Comparison of ENCODE assay signal across 18 cellular contexts in the genomic region with DNA sequence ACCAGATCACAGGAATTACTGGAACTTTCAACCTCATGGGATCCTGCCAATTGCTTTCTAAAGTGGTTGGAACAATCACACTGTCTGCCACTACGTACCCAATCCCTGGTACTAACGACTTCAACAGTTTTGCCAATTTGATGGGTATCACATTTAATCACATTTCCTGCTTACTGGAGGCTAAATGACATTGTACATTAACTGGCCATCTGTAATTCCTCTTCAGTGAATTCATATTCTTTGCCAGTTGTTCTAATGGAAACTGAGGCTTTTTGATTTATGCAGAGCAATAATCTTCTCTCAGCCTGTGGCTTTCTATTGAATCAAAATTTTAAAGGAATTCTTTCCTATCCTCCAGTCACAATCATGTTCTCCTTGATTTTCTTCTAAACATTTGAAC. TPM values are rescaled to one million over a fixed set of nuclear protein-coding genes. Genes with fewer than 3 reads are reported as not detected.
DNase-seq lines count a peak whose midpoint lies in the region; ATAC-seq and TF ChIP-seq lines count a peak whose summit lies in the region.
"Had no signal": no experiment of that assay in that cellular context is flagged by ENCODE, and none has a peak within 500 bp of the region (broad histone marks: within the 10 kb centered on the region; RNA-seq: fewer than 3 reads in every experiment).

No MANE protein-coding gene starts in this region.

- H3K36me3 Mint-ChIP-seq in activated CD8-positive, alpha-beta memory T cell treated with anti-CD3 and anti-CD28 coated beads, Interleukin-2, amount 10 ng/mL, durations not matched to agents 7 days and 5 days, result peaks cover 55% of the 10 kb centered on the region
- H3K36me3 Mint-ChIP-seq in CD4-positive, alpha-beta T cell (ENCODE audit: low read depth), result peaks cover 96% of the 10 kb centered on the region

- H3K27me3 ChIP-seq in CD4-positive, alpha-beta T cell (ENCODE audit: control insufficient read depth, insufficient read depth, low read length), result no peaks in the 10 kb centered on the region
- H3K27me3 ChIP-seq: BLaER1 had no signal

- intact Hi-C loops in CD4-positive, alpha-beta T cell (cut with DNase I, micrococcal nuclease), result no loop called here
- intact Hi-C loops in lower leg skin (cut with DNase I; ENCODE audit: low total_unique reads), result no loop called here

- CTCF ChIA-PET in activated CD8-positive, alpha-beta memory T cell treated with anti-CD3 and anti-CD28 coated beads, Interleukin-2, amount 10 ng/mL, durations not matched to agents 7 days and 5 days (lab: Charles Lee), result no interaction called here
- CTCF ChIA-PET in CD4-positive, alpha-beta T cell (lab: Charles Lee), result no interaction called here

- no peak for ATAC-seq in activated CD8-positive, alpha-beta memory T cell treated with anti-CD3 and anti-CD28 coated beads, Interleukin-2, amount 10 ng/mL, durations not matched to agents 7 days and 5 days
- ATAC-seq in CD4-positive, alpha-beta T cell (ENCODE audit: poor library complexity), result no peak
- ATAC-seq in SK-N-SH treated with all-trans-retinoic acid at 6 μM for 48 hours, result peak; percentile 7; the same call in 2 of the 3 replicates
- ATAC-seq in HG03039 (IDR thresholded peaks at IDR 0.05; ENCODE audit: unreplicated experiment), result no peak
- ATAC-seq: A549, K562 had no signal

- no peak overlapping the region for H3K4me3 Mint-ChIP-seq in activated CD8-positive, alpha-beta memory T cell treated with anti-CD3 and anti-CD28 coated beads, Interleukin-2, amount 10 ng/mL, durations not matched to agents 7 days and 5 days
- no peak overlapping the region for H3K4me3 Mint-ChIP-seq in CD4-positive, alpha-beta T cell
- H3K4me3 Mint-ChIP-seq: HFFc6 had no signal

- WGBS in lower leg skin, 2 donors, result 74 to 85% methylated on average over 2 of the region's 2 CpGs

- no peak for TF ChIP-seq POLR2A in lower leg skin (IDR thresholded peaks at IDR 0.05)

- H3K4me3 ChIP-seq in lower leg skin (ENCODE audit: low read depth, poor library complexity, severe bottlenecking), result no peak overlapping the region
- H3K4me3 ChIP-seq: A549, BLaER1, K562 had no signal

- H3K27ac Mint-ChIP-seq in activated CD8-positive, alpha-beta memory T cell treated with anti-CD3 and anti-CD28 coated beads, Interleukin-2, amount 10 ng/mL, durations not matched to agents 7 days and 5 days, result peak overlapping the region; percentile 31
- H3K27ac Mint-ChIP-seq in CD4-positive, alpha-beta T cell, result peak overlapping the region; percentile 15
- H3K27ac Mint-ChIP-seq: HFFc6 had no signal

- no peaks in the 10 kb centered on the region for H3K9me3 ChIP-seq in CD4-positive, alpha-beta T cell (ENCODE audit: control insufficient read depth, low read length)
- H3K9me3 ChIP-seq: A549, BLaER1 had no signal

- H3K27ac ChIP-seq in CD4-positive, alpha-beta T cell (ENCODE audit: low read depth, low read length), result no peak overlapping the region
- H3K27ac ChIP-seq: A549, BLaER1 had no signal

- no peaks in the 10 kb centered on the region for H3K27me3 Mint-ChIP-seq in activated CD8-positive, alpha-beta memory T cell treated with anti-CD3 and anti-CD28 coated beads, Interleukin-2, amount 10 ng/mL, durations not matched to agents 7 days and 5 days
- no peaks in the 10 kb centered on the region for H3K27me3 Mint-ChIP-seq in CD4-positive, alpha-beta T cell

- POLR2A ChIA-PET in CD4-positive, alpha-beta T cell (lab: Charles Lee), result no interaction called here

- no peaks in the 10 kb centered on the region for H3K9me3 Mint-ChIP-seq in activated CD8-positive, alpha-beta memory T cell treated with anti-CD3 and anti-CD28 coated beads, Interleukin-2, amount 10 ng/mL, durations not matched to agents 7 days and 5 days (ENCODE audit: low read depth)
- no peaks in the 10 kb centered on the region for H3K9me3 Mint-ChIP-seq in CD4-positive, alpha-beta T cell
- H3K9me3 Mint-ChIP-seq: HFFc6 had no signal

- no peak for DNase-seq in activated CD8-positive, alpha-beta memory T cell treated with anti-CD3 and anti-CD28 coated beads, Interleukin-2, amount 10 ng/mL, durations not matched to agents 7 days and 5 days
- DNase-seq in activated CD8-positive, alpha-beta memory T cell treated with anti-CD3 and anti-CD28 coated beads, Interleukin-2, amount 50 U/mL, for 4 hours, result no peak
- no peak for DNase-seq in CD4-positive, alpha-beta T cell
- DNase-seq in left kidney (ENCODE audit: low read depth, low spot score) (peak; percentile 4), hippocampal formation (lab: John Stamatoyannopoulos, UW) (no peak), lower leg skin (ENCODE audit: low spot score in 2 of 2) (no peak)
- DNase-seq: DND-41, H7, HFFc6, NCI-H1105 treated with DMSO at 0.1 percent for 48 hours, NCI-H1694, OCI-M1, Right ventricle myocardium superior had no signal

- H3K4me1 Mint-ChIP-seq in activated CD8-positive, alpha-beta memory T cell treated with anti-CD3 and anti-CD28 coated beads, Interleukin-2, amount 10 ng/mL, durations not matched to agents 7 days and 5 days, result peaks cover 9% of the 10 kb centered on the region
- no peaks in the 10 kb centered on the region for H3K4me1 Mint-ChIP-seq in CD4-positive, alpha-beta T cell (ENCODE audit: low read depth)

- no peak for TF ChIP-seq CTCF in CD4-positive, alpha-beta T cell (IDR thresholded peaks at IDR 0.05)
- TF ChIP-seq CTCF in lower leg skin (IDR thresholded peaks at IDR 0.05), result no peak

TF ChIP-seq in SK-N-SH treated with all-trans-retinoic acid at 6 μM for 48 hours, 23 proteins besides CTCF, POLR2A, EP300 and RAD21 (continues in another document):
- TF ChIP-seq, protein P1, sequence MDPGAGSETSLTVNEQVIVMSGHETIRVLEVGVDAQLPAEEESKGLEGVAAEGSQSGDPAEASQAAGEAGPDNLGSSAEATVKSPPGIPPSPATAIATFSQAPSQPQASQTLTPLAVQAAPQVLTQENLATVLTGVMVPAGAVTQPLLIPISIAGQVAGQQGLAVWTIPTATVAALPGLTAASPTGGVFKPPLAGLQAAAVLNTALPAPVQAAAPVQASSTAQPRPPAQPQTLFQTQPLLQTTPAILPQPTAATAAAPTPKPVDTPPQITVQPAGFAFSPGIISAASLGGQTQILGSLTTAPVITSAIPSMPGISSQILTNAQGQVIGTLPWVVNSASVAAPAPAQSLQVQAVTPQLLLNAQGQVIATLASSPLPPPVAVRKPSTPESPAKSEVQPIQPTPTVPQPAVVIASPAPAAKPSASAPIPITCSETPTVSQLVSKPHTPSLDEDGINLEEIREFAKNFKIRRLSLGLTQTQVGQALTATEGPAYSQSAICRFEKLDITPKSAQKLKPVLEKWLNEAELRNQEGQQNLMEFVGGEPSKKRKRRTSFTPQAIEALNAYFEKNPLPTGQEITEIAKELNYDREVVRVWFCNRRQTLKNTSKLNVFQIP (CRISPR knock-in tag; IDR thresholded peaks at IDR 0.05; ENCODE audit: borderline replicate concordance, low read depth), result no peak
- TF ChIP-seq BACH2 (CRISPR knock-in tag; IDR thresholded peaks at IDR 0.05; ENCODE audit: borderline replicate concordance) (no peak), ARNTL (CRISPR knock-in tag; IDR thresholded peaks at IDR 0.05; ENCODE audit: borderline replicate concordance, low read depth) (no peak), ZNF8 (CRISPR knock-in tag; IDR thresholded peaks at IDR 0.05) (no peak), TOX (CRISPR knock-in tag; IDR thresholded peaks at IDR 0.05; ENCODE audit: borderline replicate concordance) (no peak), ZNF565 (CRISPR knock-in tag; conservative IDR thresholded peaks at IDR 0.05; ENCODE audit: low read depth) (no peak), GLIS3 (CRISPR knock-in tag; IDR thresholded peaks at IDR 0.05) (peak; percentile 93; the same call in 1 of the 2 replicates), TCF4 (CRISPR knock-in tag; IDR thresholded peaks at IDR 0.05; ENCODE audit: borderline replicate concordance) (peak; percentile 92), ZC3H10 (CRISPR knock-in tag; IDR thresholded peaks at IDR 0.05) (no peak), ISL1 (CRISPR knock-in tag; IDR thresholded peaks at IDR 0.05) (peak; percentile 99), ZFP30 (CRISPR knock-in tag; IDR thresholded peaks at IDR 0.05) (no peak), PPARA (CRISPR knock-in tag; IDR thresholded peaks at IDR 0.05; ENCODE audit: borderline replicate concordance) (no peak), RARB (CRISPR knock-in tag; IDR thresholded peaks at IDR 0.05) (no peak), CSDC2 (CRISPR knock-in tag; IDR thresholded peaks at IDR 0.05) (peak; percentile 75)
- TF ChIP-seq, protein P2, sequence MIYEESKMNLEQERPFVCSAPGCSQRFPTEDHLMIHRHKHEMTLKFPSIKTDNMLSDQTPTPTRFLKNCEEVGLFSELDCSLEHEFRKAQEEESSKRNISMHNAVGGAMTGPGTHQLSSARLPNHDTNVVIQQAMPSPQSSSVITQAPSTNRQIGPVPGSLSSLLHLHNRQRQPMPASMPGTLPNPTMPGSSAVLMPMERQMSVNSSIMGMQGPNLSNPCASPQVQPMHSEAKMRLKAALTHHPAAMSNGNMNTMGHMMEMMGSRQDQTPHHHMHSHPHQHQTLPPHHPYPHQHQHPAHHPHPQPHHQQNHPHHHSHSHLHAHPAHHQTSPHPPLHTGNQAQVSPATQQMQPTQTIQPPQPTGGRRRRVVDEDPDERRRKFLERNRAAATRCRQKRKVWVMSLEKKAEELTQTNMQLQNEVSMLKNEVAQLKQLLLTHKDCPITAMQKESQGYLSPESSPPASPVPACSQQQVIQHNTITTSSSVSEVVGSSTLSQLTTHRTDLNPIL (CRISPR knock-in tag; IDR thresholded peaks at IDR 0.05; ENCODE audit: low read depth), result peak; percentile 58; the same call in 1 of the 2 replicates
- TF ChIP-seq, protein P3, sequence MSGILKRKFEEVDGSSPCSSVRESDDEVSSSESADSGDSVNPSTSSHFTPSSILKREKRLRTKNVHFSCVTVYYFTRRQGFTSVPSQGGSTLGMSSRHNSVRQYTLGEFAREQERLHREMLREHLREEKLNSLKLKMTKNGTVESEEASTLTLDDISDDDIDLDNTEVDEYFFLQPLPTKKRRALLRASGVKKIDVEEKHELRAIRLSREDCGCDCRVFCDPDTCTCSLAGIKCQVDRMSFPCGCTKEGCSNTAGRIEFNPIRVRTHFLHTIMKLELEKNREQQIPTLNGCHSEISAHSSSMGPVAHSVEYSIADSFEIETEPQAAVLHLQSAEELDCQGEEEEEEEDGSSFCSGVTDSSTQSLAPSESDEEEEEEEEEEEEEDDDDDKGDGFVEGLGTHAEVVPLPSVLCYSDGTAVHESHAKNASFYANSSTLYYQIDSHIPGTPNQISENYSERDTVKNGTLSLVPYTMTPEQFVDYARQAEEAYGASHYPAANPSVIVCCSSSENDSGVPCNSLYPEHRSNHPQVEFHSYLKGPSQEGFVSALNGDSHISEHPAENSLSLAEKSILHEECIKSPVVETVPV (CRISPR knock-in tag; IDR thresholded peaks at IDR 0.05), result peak; percentile 71; the same call in 1 of the 2 replicates

RNA-seq across cellular contexts. Expression of a gene that starts 38.2 kb away (rescaled TPM):
- total RNA-seq in activated CD8-positive, alpha-beta memory T cell treated with anti-CD3 and anti-CD28 coated beads, Interleukin-2, amount 10 ng/mL, durations not matched to agents 7 days and 5 days, result 10 to 100 TPM; 74.0 to 81.1 TPM
- 100 to 1,000 TPM; 138 to 144 TPM for total RNA-seq in CD4-positive, alpha-beta T cell
- total RNA-seq in lower leg skin, result 100 to 1,000 TPM in 1 of 4 donors, 10 to 100 TPM in 3; 80.2 to 138 (median 89.4) TPM

RNA-seq across cellular contexts. Expression of a gene that starts 42.3 kb away (rescaled TPM):
- 10 to 100 TPM; 40.2 to 57.6 TPM for total RNA-seq in activated CD8-positive, alpha-beta memory T cell treated with anti-CD3 and anti-CD28 coated beads, Interleukin-2, amount 10 ng/mL, durations not matched to agents 7 days and 5 days
- 10 to 100 TPM; 34.9 to 37.5 TPM for total RNA-seq in CD4-positive, alpha-beta T cell
- total RNA-seq in lower leg skin, result 10 to 100 TPM; 12.7 to 18.3 (median 16.8) TPM
